ENCODE assay signal across 1 cellular context in the genomic region with DNA sequence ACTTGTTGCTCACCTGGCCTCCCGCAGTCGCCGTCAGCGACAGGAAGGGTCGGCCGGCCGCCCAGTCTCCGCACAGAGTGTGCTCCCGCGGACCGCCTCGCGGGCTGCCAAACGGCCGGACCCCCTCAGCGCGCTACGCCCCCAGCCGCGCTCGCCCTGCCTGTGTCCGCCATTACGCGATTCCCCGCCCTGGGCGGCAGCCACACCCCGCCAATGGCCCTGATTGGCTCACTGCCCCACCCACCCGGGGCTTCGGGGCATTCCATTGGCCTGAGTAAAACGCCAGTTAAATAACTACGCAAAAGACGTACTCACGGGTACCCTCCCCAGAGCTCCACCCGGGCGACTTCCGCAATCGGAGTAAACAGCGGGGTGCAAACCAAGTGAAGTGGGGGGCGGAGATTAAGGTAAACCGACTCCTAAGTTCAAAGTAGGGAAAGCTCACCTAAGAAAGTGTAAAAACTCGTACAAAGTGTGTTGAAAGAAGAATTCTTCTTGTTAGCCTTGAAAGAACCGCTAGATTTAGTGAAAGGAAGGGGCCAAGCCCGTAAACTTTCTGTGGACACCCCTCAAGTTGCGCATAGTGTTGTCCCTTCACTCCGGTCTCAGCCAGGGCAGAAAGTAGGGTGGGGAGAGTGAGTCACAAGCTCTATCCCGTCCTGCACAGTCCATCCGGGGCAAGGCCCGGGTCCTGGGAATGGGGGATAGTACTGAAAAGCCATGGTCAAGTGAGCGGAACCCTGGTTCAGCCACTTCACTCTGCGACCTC.
A peak's percentile ranks its signal among the peaks of the same experiment; 100 is the strongest.
TF ChIP-seq lines count a peak whose summit lies in the region.

A gene with protein sequence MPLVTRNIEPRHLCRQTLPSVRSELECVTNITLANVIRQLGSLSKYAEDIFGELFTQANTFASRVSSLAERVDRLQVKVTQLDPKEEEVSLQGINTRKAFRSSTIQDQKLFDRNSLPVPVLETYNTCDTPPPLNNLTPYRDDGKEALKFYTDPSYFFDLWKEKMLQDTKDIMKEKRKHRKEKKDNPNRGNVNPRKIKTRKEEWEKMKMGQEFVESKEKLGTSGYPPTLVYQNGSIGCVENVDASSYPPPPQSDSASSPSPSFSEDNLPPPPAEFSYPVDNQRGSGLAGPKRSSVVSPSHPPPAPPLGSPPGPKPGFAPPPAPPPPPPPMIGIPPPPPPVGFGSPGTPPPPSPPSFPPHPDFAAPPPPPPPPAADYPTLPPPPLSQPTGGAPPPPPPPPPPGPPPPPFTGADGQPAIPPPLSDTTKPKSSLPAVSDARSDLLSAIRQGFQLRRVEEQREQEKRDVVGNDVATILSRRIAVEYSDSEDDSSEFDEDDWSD (minus strand): TSS at position 195 of the 769 bp plus-strand sequence. CDS start 61,277 bp downstream, outside the sequence.

TF ChIP-seq in K562, 482 proteins besides CTCF, POLR2A, EP300 and RAD21 (continued from another document and continues in another):
- no peak for TF ChIP-seq KDM1A (IDR thresholded peaks at IDR 0.05)
- TF ChIP-seq RBM34 (IDR thresholded peaks at IDR 0.05; ENCODE audit: borderline replicate concordance, insufficient read depth, low read length) = no peak
- no peak for TF ChIP-seq MEF2D (tag; conservative IDR thresholded peaks at IDR 0.05; ENCODE audit: low read depth)
- no peak for TF ChIP-seq MTA2 (IDR thresholded peaks at IDR 0.05; ENCODE audit: low read depth)
- TF ChIP-seq BMI1 (IDR thresholded peaks at IDR 0.05; ENCODE audit: low read length) = no peak
- TF ChIP-seq POLR2B (IDR thresholded peaks at IDR 0.05; ENCODE audit: low read depth, partially characterized antibody) = peak; percentile 93
- TF ChIP-seq, protein P1, sequence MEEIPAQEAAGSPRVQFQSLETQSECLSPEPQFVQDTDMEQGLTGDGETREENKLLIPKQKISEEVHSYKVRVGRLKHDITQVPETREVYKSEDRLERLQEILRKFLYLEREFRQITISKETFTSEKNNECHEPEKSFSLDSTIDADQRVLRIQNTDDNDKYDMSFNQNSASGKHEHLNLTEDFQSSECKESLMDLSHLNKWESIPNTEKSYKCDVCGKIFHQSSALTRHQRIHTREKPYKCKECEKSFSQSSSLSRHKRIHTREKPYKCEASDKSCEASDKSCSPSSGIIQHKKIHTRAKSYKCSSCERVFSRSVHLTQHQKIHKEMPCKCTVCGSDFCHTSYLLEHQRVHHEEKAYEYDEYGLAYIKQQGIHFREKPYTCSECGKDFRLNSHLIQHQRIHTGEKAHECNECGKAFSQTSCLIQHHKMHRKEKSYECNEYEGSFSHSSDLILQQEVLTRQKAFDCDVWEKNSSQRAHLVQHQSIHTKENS (CRISPR knock-in tag; IDR thresholded peaks at IDR 0.05) = no peak
- TF ChIP-seq ILF3 (IDR thresholded peaks at IDR 0.05; ENCODE audit: borderline replicate concordance) = no peak; the same call in 1 of the 2 replicates
- TF ChIP-seq SP1 (CRISPR knock-in tag; IDR thresholded peaks at IDR 0.05) = peak; percentile 90
- TF ChIP-seq, protein P2, sequence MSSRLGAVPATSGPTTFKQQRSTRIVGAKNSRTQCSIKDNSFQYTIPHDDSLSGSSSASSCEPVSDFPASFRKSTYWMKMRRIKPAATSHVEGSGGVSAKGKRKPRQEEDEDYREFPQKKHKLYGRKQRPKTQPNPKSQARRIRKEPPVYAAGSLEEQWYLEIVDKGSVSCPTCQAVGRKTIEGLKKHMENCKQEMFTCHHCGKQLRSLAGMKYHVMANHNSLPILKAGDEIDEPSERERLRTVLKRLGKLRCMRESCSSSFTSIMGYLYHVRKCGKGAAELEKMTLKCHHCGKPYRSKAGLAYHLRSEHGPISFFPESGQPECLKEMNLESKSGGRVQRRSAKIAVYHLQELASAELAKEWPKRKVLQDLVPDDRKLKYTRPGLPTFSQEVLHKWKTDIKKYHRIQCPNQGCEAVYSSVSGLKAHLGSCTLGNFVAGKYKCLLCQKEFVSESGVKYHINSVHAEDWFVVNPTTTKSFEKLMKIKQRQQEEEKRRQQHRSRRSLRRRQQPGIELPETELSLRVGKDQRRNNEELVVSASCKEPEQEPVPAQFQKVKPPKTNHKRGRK (tag; IDR thresholded peaks at IDR 0.05) = no peak
- TF ChIP-seq, protein P3, sequence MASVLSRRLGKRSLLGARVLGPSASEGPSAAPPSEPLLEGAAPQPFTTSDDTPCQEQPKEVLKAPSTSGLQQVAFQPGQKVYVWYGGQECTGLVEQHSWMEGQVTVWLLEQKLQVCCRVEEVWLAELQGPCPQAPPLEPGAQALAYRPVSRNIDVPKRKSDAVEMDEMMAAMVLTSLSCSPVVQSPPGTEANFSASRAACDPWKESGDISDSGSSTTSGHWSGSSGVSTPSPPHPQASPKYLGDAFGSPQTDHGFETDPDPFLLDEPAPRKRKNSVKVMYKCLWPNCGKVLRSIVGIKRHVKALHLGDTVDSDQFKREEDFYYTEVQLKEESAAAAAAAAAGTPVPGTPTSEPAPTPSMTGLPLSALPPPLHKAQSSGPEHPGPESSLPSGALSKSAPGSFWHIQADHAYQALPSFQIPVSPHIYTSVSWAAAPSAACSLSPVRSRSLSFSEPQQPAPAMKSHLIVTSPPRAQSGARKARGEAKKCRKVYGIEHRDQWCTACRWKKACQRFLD (CRISPR knock-in tag; IDR thresholded peaks at IDR 0.05) = peak; percentile 75; the same call in 1 of the 2 replicates
- no peak for TF ChIP-seq ETS2 (tag; IDR thresholded peaks at IDR 0.05; ENCODE audit: borderline replicate concordance, poor library complexity, severe bottlenecking)
- TF ChIP-seq NCOA2 (IDR thresholded peaks at IDR 0.05; ENCODE audit: partially characterized antibody in 2 of 2) = no peak
- peak; percentile 78 for TF ChIP-seq NBN (IDR thresholded peaks at IDR 0.05; ENCODE audit: low read depth)
- TF ChIP-seq, protein P4, sequence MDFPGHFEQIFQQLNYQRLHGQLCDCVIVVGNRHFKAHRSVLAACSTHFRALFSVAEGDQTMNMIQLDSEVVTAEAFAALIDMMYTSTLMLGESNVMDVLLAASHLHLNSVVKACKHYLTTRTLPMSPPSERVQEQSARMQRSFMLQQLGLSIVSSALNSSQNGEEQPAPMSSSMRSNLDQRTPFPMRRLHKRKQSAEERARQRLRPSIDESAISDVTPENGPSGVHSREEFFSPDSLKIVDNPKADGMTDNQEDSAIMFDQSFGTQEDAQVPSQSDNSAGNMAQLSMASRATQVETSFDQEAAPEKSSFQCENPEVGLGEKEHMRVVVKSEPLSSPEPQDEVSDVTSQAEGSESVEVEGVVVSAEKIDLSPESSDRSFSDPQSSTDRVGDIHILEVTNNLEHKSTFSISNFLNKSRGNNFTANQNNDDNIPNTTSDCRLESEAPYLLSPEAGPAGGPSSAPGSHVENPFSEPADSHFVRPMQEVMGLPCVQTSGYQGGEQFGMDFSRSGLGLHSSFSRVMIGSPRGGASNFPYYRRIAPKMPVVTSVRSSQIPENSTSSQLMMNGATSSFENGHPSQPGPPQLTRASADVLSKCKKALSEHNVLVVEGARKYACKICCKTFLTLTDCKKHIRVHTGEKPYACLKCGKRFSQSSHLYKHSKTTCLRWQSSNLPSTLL (IDR thresholded peaks at IDR 0.05) = no peak
- TF ChIP-seq PRPF4 (IDR thresholded peaks at IDR 0.05; ENCODE audit: insufficient read depth, low read depth, low read length, poor library complexity, severe bottlenecking) = no peak
- no peak; the same call in 1 of the 2 replicates for TF ChIP-seq HIVEP1 (CRISPR knock-in tag; IDR thresholded peaks at IDR 0.05)
- TF ChIP-seq, protein P5, sequence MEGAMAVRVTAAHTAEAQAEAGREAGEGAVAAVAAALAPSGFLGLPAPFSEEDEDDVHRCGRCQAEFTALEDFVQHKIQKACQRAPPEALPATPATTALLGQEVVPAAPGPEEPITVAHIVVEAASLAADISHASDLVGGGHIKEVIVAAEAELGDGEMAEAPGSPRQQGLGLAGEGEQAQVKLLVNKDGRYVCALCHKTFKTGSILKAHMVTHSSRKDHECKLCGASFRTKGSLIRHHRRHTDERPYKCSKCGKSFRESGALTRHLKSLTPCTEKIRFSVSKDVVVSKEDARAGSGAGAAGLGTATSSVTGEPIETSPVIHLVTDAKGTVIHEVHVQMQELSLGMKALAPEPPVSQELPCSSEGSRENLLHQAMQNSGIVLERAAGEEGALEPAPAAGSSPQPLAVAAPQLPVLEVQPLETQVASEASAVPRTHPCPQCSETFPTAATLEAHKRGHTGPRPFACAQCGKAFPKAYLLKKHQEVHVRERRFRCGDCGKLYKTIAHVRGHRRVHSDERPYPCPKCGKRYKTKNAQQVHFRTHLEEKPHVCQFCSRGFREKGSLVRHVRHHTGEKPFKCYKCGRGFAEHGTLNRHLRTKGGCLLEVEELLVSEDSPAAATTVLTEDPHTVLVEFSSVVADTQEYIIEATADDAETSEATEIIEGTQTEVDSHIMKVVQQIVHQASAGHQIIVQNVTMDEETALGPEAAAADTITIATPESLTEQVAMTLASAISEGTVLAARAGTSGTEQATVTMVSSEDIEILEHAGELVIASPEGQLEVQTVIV (CRISPR knock-in tag; IDR thresholded peaks at IDR 0.05; ENCODE audit: borderline replicate concordance) = no peak
- no peak for TF ChIP-seq ZSCAN29 (IDR thresholded peaks at IDR 0.05)
- peak; percentile 64; the same call in 1 of the 2 replicates for TF ChIP-seq JUNB (CRISPR knock-in tag; conservative IDR thresholded peaks at IDR 0.05)
- no peak for TF ChIP-seq ZNF23 (CRISPR knock-in tag; IDR thresholded peaks at IDR 0.05)
- no peak for TF ChIP-seq KAT7 (CRISPR knock-in tag; IDR thresholded peaks at IDR 0.05; ENCODE audit: borderline replicate concordance)
- TF ChIP-seq DDX20 (tag; IDR thresholded peaks at IDR 0.05; ENCODE audit: low read depth) = 0 out of 2 replicates have a peak, but pooled peaks have one; percentile 29
- TF ChIP-seq CEBPG (CRISPR knock-in tag; IDR thresholded peaks at IDR 0.05) = no peak
- peak in 1 of 2 experiments; percentile 32; a peak in 1 of 4 replicates for TF ChIP-seq CEBPG (tag; conservative IDR thresholded peaks at IDR 0.05 in 1 of 2, IDR thresholded peaks at IDR 0.05 in 1 of 2)
- TF ChIP-seq KLF10 (CRISPR knock-in tag; IDR thresholded peaks at IDR 0.05) = no peak
- no peak for TF ChIP-seq ZNF3 (CRISPR knock-in tag; IDR thresholded peaks at IDR 0.05)
- peak; percentile 54 to 71; a peak in 3 of 4 replicates for TF ChIP-seq NRF1 (conservative IDR thresholded peaks at IDR 0.05 in 1 of 2, IDR thresholded peaks at IDR 0.05 in 1 of 2)
- TF ChIP-seq BRD9 (IDR thresholded peaks at IDR 0.05; ENCODE audit: low read depth, partially characterized antibody) = no peak
- TF ChIP-seq, protein P6, sequence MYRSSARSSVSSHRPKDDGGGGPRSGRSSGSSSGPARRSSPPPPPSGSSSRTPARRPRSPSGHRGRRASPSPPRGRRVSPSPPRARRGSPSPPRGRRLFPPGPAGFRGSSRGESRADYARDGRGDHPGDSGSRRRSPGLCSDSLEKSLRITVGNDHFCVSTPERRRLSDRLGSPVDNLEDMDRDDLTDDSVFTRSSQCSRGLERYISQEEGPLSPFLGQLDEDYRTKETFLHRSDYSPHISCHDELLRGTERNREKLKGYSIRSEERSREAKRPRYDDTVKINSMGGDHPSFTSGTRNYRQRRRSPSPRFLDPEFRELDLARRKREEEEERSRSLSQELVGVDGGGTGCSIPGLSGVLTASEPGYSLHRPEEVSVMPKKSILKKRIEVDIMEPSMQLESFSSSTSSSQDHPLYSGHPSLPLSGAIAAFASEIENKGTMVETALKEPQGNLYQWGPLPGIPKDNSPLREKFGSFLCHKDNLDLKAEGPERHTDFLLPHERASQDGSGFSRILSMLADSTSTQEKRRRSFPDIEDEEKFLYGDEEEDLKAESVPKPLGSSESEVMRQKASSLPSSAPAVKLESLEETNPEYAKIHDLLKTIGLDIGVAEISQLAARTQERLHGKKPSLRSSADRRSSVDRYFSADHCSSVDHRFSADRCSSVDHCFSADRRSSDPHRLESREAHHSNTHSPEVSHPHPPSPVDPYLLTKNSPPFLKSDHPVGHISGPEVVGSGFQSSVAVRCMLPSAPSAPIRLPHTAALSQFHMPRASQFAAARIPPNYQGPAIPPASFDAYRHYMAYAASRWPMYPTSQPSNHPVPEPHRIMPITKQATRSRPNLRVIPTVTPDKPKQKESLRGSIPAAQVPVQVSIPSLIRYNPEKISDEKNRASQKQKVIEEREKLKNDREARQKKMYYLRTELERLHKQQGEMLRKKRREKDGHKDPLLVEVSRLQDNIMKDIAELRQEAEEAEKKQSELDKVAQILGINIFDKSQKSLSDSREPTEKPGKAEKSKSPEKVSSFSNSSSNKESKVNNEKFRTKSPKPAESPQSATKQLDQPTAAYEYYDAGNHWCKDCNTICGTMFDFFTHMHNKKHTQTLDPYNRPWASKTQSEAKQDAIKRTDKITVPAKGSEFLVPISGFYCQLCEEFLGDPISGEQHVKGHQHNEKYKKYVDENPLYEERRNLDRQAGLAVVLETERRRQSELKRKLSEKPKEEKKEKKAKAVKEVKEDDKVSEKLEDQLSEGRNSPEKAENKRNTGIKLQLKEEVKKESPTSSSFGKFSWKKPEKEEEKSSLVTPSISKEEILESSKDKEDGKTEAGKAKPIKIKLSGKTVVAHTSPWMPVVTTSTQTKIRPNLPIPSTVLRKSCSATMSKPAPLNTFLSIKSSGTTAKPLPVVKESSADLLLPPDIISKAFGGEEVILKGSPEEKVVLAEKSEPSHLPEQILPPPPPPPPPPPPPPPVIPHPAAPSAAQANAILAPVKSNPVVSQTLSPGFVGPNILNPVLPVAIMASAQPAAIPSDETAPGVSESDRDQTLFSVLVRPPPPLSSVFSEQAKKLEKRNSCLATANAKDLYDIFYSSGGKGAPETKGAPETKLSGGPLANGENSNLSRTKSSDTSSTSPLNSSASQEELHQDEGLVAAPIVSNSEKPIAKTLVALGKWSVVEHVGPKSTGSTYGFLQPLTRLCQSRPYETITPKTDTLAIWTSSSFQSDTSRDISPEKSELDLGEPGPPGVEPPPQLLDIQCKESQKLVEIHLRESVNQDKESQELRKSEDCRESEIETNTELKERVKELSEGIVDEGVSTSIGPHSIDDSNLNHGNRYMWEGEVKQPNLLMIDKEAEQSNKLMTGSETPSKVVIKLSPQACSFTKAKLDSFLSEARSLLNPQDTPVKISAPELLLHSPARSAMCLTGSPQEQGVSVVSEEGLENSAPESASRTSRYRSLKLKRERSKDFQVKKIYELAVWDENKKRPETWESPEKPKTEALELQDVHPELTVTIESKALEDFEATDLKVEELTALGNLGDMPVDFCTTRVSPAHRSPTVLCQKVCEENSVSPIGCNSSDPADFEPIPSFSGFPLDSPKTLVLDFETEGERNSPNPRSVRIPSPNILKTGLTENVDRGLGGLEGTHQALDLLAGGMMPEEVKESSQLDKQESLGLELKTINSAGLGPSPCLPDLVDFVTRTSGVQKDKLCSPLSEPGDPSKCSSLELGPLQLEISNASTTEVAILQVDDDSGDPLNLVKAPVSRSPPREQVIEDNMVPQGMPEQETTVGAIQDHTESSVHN (IDR thresholded peaks at IDR 0.05; ENCODE audit: borderline replicate concordance in 1 of 2, low read depth in 1 of 2) = no peak
- no peak for TF ChIP-seq GATA2 (CRISPR knock-in tag; IDR thresholded peaks at IDR 0.05)
- peak; percentile 91 for TF ChIP-seq EGR1 (conservative IDR thresholded peaks at IDR 0.05)
- TF ChIP-seq PHF20 (IDR thresholded peaks at IDR 0.05; ENCODE audit: partially characterized antibody) = peak; percentile 70
- no peak for TF ChIP-seq ZC3H4 (CRISPR knock-in tag; IDR thresholded peaks at IDR 0.05; ENCODE audit: borderline replicate concordance)
- TF ChIP-seq, protein P7, sequence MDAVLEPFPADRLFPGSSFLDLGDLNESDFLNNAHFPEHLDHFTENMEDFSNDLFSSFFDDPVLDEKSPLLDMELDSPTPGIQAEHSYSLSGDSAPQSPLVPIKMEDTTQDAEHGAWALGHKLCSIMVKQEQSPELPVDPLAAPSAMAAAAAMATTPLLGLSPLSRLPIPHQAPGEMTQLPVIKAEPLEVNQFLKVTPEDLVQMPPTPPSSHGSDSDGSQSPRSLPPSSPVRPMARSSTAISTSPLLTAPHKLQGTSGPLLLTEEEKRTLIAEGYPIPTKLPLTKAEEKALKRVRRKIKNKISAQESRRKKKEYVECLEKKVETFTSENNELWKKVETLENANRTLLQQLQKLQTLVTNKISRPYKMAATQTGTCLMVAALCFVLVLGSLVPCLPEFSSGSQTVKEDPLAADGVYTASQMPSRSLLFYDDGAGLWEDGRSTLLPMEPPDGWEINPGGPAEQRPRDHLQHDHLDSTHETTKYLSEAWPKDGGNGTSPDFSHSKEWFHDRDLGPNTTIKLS (IDR thresholded peaks at IDR 0.05; ENCODE audit: borderline replicate concordance, low read depth) = no peak
- no peak for TF ChIP-seq STAT5B (CRISPR knock-in tag; IDR thresholded peaks at IDR 0.05)
- TF ChIP-seq TSC22D4 (tag; IDR thresholded peaks at IDR 0.05) = no peak
